In the genomic region with DNA sequence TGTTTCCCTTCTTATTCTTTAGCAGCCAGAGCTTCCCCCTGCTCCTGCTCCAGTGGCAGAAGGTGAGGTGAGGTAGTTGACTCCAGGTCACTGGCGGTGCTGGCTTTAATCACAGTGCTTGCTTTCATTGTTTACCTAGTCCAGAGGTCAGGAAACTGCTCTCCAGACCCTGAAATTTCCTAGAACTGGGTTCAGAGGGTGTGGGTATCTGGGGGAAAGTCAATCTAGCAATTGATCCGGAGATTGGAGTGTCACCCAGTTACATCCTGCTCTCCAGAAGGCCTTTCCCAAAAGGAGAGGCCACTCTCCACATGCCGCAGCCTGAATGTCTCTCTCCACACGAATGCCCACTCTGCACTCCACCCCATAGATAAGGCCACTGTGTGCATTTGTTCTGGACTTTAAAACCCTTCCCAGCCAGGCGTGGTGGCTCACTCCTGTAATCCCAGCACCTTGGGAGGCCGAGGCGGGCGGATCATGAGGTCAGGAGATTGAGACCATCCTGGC, we compare ENCODE assay signal across 1 cellular context.
A peak's percentile ranks its signal among the peaks of the same experiment; 100 is the strongest.
TF ChIP-seq lines count a peak whose summit lies in the region.

No MANE protein-coding gene starts in this region.

TF ChIP-seq in HepG2, 621 proteins besides CTCF, POLR2A, EP300 and RAD21 (continued from another document and continues in another):
- TF ChIP-seq, protein P1, sequence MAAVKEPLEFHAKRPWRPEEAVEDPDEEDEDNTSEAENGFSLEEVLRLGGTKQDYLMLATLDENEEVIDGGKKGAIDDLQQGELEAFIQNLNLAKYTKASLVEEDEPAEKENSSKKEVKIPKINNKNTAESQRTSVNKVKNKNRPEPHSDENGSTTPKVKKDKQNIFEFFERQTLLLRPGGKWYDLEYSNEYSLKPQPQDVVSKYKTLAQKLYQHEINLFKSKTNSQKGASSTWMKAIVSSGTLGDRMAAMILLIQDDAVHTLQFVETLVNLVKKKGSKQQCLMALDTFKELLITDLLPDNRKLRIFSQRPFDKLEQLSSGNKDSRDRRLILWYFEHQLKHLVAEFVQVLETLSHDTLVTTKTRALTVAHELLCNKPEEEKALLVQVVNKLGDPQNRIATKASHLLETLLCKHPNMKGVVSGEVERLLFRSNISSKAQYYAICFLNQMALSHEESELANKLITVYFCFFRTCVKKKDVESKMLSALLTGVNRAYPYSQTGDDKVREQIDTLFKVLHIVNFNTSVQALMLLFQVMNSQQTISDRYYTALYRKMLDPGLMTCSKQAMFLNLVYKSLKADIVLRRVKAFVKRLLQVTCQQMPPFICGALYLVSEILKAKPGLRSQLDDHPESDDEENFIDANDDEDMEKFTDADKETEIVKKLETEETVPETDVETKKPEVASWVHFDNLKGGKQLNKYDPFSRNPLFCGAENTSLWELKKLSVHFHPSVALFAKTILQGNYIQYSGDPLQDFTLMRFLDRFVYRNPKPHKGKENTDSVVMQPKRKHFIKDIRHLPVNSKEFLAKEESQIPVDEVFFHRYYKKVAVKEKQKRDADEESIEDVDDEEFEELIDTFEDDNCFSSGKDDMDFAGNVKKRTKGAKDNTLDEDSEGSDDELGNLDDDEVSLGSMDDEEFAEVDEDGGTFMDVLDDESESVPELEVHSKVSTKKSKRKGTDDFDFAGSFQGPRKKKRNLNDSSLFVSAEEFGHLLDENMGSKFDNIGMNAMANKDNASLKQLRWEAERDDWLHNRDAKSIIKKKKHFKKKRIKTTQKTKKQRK (IDR thresholded peaks at IDR 0.05; ENCODE audit: low read length) = no peak
- TF ChIP-seq, protein P2, sequence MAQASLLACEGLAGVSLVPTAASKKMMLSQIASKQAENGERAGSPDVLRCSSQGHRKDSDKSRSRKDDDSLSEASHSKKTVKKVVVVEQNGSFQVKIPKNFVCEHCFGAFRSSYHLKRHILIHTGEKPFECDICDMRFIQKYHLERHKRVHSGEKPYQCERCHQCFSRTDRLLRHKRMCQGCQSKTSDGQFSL (CRISPR knock-in tag; IDR thresholded peaks at IDR 0.05) = no peak
- peak; percentile 35 for TF ChIP-seq AGO2 (optimal IDR thresholded peaks at IDR 0.05; ENCODE audit: low read depth, low read length)
- no peak for TF ChIP-seq KLF9 (CRISPR knock-in tag; IDR thresholded peaks at IDR 0.05; ENCODE audit: low read depth)
- TF ChIP-seq NCOA1 (CRISPR knock-in tag; IDR thresholded peaks at IDR 0.05) = peak; percentile 99
- no peak for TF ChIP-seq ZNF557 (CRISPR knock-in tag; IDR thresholded peaks at IDR 0.05)
- TF ChIP-seq ZNF343 (CRISPR knock-in tag; IDR thresholded peaks at IDR 0.05) = no peak
- 0 out of 2 replicates have a peak, but pooled peaks have one; percentile 40 for TF ChIP-seq EHMT2 (IDR thresholded peaks at IDR 0.05; ENCODE audit: borderline replicate concordance, low read depth, low read length)
- TF ChIP-seq, protein P3, sequence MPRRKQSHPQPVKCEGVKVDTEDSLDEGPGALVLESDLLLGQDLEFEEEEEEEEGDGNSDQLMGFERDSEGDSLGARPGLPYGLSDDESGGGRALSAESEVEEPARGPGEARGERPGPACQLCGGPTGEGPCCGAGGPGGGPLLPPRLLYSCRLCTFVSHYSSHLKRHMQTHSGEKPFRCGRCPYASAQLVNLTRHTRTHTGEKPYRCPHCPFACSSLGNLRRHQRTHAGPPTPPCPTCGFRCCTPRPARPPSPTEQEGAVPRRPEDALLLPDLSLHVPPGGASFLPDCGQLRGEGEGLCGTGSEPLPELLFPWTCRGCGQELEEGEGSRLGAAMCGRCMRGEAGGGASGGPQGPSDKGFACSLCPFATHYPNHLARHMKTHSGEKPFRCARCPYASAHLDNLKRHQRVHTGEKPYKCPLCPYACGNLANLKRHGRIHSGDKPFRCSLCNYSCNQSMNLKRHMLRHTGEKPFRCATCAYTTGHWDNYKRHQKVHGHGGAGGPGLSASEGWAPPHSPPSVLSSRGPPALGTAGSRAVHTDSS (CRISPR knock-in tag; conservative IDR thresholded peaks at IDR 0.05) = no peak
- TF ChIP-seq NONO (IDR thresholded peaks at IDR 0.05) = no peak
- TF ChIP-seq NONO (CRISPR knock-in tag; conservative IDR thresholded peaks at IDR 0.05) = peak; percentile 92
- TF ChIP-seq HOXA3 (CRISPR knock-in tag; IDR thresholded peaks at IDR 0.05) = peak; percentile 61
- TF ChIP-seq, protein P4, sequence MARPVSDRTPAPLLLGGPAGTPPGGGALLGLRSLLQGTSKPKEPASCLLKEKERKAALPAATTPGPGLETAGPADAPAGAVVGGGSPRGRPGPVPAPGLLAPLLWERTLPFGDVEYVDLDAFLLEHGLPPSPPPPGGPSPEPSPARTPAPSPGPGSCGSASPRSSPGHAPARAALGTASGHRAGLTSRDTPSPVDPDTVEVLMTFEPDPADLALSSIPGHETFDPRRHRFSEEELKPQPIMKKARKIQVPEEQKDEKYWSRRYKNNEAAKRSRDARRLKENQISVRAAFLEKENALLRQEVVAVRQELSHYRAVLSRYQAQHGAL (CRISPR knock-in tag; IDR thresholded peaks at IDR 0.05; ENCODE audit: not compliant biosample characterization) = no peak
- TF ChIP-seq SCMH1 (CRISPR knock-in tag; IDR thresholded peaks at IDR 0.05; ENCODE audit: borderline replicate concordance) = no peak
- TF ChIP-seq ZBTB38 (CRISPR knock-in tag; IDR thresholded peaks at IDR 0.05) = 0 out of 2 replicates have a peak, but pooled peaks have one; percentile 49
- TF ChIP-seq BORCS8-MEF2B (CRISPR knock-in tag; IDR thresholded peaks at IDR 0.05) = peak; percentile 60; the same call in 1 of the 2 replicates
- TF ChIP-seq MIER2 (CRISPR knock-in tag; IDR thresholded peaks at IDR 0.05) = peak; percentile 57; the same call in 1 of the 2 replicates
- TF ChIP-seq, protein P5, sequence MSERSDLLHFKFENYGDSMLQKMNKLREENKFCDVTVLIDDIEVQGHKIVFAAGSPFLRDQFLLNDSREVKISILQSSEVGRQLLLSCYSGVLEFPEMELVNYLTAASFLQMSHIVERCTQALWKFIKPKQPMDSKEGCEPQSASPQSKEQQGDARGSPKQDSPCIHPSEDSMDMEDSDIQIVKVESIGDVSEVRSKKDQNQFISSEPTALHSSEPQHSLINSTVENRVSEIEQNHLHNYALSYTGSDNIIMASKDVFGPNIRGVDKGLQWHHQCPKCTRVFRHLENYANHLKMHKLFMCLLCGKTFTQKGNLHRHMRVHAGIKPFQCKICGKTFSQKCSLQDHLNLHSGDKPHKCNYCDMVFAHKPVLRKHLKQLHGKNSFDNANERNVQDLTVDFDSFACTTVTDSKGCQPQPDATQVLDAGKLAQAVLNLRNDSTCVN (CRISPR knock-in tag; IDR thresholded peaks at IDR 0.05; ENCODE audit: borderline replicate concordance) = peak; percentile 99
- no peak for TF ChIP-seq ZFP82 (CRISPR knock-in tag; IDR thresholded peaks at IDR 0.05; ENCODE audit: borderline replicate concordance)
- TF ChIP-seq PAF1 (CRISPR knock-in tag; IDR thresholded peaks at IDR 0.05) = no peak
- peak; percentile 69; the same call in 1 of the 2 replicates for TF ChIP-seq ZNF556 (CRISPR knock-in tag; IDR thresholded peaks at IDR 0.05; ENCODE audit: borderline replicate concordance)
- no peak for TF ChIP-seq RFX5 (IDR thresholded peaks at IDR 0.05; ENCODE audit: low read depth, low read length)
- no peak for TF ChIP-seq ATRX (CRISPR knock-in tag; IDR thresholded peaks at IDR 0.05; ENCODE audit: borderline replicate concordance)
- TF ChIP-seq MIER3 (CRISPR knock-in tag; IDR thresholded peaks at IDR 0.05; ENCODE audit: borderline replicate concordance) = peak; percentile 94
- no peak for TF ChIP-seq ZNF780A (CRISPR knock-in tag; IDR thresholded peaks at IDR 0.05)
- TF ChIP-seq, protein P6, sequence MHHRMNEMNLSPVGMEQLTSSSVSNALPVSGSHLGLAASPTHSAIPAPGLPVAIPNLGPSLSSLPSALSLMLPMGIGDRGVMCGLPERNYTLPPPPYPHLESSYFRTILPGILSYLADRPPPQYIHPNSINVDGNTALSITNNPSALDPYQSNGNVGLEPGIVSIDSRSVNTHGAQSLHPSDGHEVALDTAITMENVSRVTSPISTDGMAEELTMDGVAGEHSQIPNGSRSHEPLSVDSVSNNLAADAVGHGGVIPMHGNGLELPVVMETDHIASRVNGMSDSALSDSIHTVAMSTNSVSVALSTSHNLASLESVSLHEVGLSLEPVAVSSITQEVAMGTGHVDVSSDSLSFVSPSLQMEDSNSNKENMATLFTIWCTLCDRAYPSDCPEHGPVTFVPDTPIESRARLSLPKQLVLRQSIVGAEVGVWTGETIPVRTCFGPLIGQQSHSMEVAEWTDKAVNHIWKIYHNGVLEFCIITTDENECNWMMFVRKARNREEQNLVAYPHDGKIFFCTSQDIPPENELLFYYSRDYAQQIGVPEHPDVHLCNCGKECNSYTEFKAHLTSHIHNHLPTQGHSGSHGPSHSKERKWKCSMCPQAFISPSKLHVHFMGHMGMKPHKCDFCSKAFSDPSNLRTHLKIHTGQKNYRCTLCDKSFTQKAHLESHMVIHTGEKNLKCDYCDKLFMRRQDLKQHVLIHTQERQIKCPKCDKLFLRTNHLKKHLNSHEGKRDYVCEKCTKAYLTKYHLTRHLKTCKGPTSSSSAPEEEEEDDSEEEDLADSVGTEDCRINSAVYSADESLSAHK (CRISPR knock-in tag; IDR thresholded peaks at IDR 0.05; ENCODE audit: borderline replicate concordance) = no peak
- no peak for TF ChIP-seq BHLHE40 (IDR thresholded peaks at IDR 0.05; ENCODE audit: low read length)
- TF ChIP-seq CCDC6 (CRISPR knock-in tag; IDR thresholded peaks at IDR 0.05) = 0 out of 2 replicates have a peak, but pooled peaks have one; percentile 58
- TF ChIP-seq ZNF496 (CRISPR knock-in tag; IDR thresholded peaks at IDR 0.05; ENCODE audit: insufficient replicate concordance) = no peak
- TF ChIP-seq, protein P7, sequence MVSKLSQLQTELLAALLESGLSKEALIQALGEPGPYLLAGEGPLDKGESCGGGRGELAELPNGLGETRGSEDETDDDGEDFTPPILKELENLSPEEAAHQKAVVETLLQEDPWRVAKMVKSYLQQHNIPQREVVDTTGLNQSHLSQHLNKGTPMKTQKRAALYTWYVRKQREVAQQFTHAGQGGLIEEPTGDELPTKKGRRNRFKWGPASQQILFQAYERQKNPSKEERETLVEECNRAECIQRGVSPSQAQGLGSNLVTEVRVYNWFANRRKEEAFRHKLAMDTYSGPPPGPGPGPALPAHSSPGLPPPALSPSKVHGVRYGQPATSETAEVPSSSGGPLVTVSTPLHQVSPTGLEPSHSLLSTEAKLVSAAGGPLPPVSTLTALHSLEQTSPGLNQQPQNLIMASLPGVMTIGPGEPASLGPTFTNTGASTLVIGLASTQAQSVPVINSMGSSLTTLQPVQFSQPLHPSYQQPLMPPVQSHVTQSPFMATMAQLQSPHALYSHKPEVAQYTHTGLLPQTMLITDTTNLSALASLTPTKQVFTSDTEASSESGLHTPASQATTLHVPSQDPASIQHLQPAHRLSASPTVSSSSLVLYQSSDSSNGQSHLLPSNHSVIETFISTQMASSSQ (IDR thresholded peaks at IDR 0.05; ENCODE audit: low read depth) = peak; percentile 80
- TF ChIP-seq, protein P7 (CRISPR knock-in tag; IDR thresholded peaks at IDR 0.05; ENCODE audit: borderline replicate concordance) = peak; percentile 93
- TF ChIP-seq GABPB1 (CRISPR knock-in tag; IDR thresholded peaks at IDR 0.05) = peak; percentile 32; the same call in 1 of the 2 replicates
- TF ChIP-seq ZNF605 (CRISPR knock-in tag; IDR thresholded peaks at IDR 0.05) = 0 out of 2 replicates have a peak, but pooled peaks have one; percentile 23
- no peak for TF ChIP-seq GTF3A (CRISPR knock-in tag; conservative IDR thresholded peaks at IDR 0.05)
- peak; percentile 85 for TF ChIP-seq HDAC1 (CRISPR knock-in tag; IDR thresholded peaks at IDR 0.05)
- no peak for TF ChIP-seq CC2D1A (CRISPR knock-in tag; IDR thresholded peaks at IDR 0.05)
- TF ChIP-seq AGO1 (IDR thresholded peaks at IDR 0.05; ENCODE audit: low read depth, low read length, poor library complexity, severe bottlenecking) = no peak
- peak; percentile 46; the same call in 1 of the 2 replicates for TF ChIP-seq ZNF3 (CRISPR knock-in tag; IDR thresholded peaks at IDR 0.05)
- no peak for TF ChIP-seq MTA3 (CRISPR knock-in tag; IDR thresholded peaks at IDR 0.05)
- peak; percentile 58 for TF ChIP-seq SP4 (CRISPR knock-in tag; IDR thresholded peaks at IDR 0.05)
- TF ChIP-seq TBX2 (CRISPR knock-in tag; IDR thresholded peaks at IDR 0.05; ENCODE audit: borderline replicate concordance) = peak; percentile 98
- TF ChIP-seq MTF1 (CRISPR knock-in tag; IDR thresholded peaks at IDR 0.05) = no peak; the same call in 1 of the 2 replicates
- TF ChIP-seq KMT2B (CRISPR knock-in tag; IDR thresholded peaks at IDR 0.05) = no peak
- peak; percentile 76; the same call in 1 of the 2 replicates for TF ChIP-seq THAP11 (CRISPR knock-in tag; IDR thresholded peaks at IDR 0.05)
- TF ChIP-seq KDM2A (CRISPR knock-in tag; IDR thresholded peaks at IDR 0.05; ENCODE audit: borderline replicate concordance, low read depth) = peak; percentile 22; the same call in 1 of the 2 replicates
- no peak; the same call in 1 of the 2 replicates for TF ChIP-seq FOSL1 (CRISPR knock-in tag; IDR thresholded peaks at IDR 0.05; ENCODE audit: borderline replicate concordance)
- TF ChIP-seq ZNF644 (CRISPR knock-in tag; IDR thresholded peaks at IDR 0.05; ENCODE audit: low read depth) = peak; percentile 70
- TF ChIP-seq ASH2L (IDR thresholded peaks at IDR 0.05; ENCODE audit: insufficient read length, low read depth, low read length) = peak; percentile 75
- TF ChIP-seq MTA1 (CRISPR knock-in tag; IDR thresholded peaks at IDR 0.05; ENCODE audit: borderline replicate concordance) = peak; percentile 89
- no peak for TF ChIP-seq ZNF790 (CRISPR knock-in tag; IDR thresholded peaks at IDR 0.05; ENCODE audit: borderline replicate concordance)
- no peak for TF ChIP-seq TOE1 (CRISPR knock-in tag; IDR thresholded peaks at IDR 0.05)
- TF ChIP-seq, protein P8, sequence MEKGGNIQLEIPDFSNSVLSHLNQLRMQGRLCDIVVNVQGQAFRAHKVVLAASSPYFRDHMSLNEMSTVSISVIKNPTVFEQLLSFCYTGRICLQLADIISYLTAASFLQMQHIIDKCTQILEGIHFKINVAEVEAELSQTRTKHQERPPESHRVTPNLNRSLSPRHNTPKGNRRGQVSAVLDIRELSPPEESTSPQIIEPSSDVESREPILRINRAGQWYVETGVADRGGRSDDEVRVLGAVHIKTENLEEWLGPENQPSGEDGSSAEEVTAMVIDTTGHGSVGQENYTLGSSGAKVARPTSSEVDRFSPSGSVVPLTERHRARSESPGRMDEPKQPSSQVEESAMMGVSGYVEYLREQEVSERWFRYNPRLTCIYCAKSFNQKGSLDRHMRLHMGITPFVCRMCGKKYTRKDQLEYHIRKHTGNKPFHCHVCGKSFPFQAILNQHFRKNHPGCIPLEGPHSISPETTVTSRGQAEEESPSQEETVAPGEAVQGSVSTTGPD (CRISPR knock-in tag; IDR thresholded peaks at IDR 0.05) = peak; percentile 90; the same call in 1 of the 2 replicates
- TF ChIP-seq ZNF264 (CRISPR knock-in tag; IDR thresholded peaks at IDR 0.05) = no peak
